ENCODE assay signal across 17 cellular contexts in the genomic region with DNA sequence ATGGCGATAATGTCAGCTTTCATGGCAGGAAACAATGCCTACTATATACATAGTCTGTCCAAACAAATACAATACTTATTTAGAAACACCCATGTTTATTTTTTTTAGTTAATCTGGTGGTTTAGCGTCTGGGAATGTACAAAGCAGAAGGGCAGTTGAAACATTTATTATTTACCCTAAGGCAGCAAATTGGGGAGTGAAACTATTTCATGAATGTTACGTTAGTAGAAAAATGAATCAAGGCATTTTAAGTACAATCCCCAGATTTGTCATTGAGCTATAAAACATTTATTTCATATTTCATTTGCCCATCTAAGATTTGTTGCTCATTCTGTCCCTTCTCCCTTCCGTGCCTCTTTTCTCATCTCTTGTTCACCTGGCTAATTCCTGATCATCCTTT.
"Had no signal": no experiment of that assay in that cellular context is flagged by ENCODE, and none has a peak within 500 bp of the region (broad histone marks: within the 10 kb centered on the region; RNA-seq: fewer than 3 reads in every experiment).

No MANE protein-coding gene starts in this region.

- H3K36me3 Mint-ChIP-seq: activated naive CD8-positive, alpha-beta T cell treated with anti-CD3 and anti-CD28 coated beads for 36 hours; natural killer cell had no signal

- H3K27me3 ChIP-seq: colonic mucosa, neutrophil, spleen, tibial nerve, uterus had no signal

- H3K36me3 ChIP-seq: colonic mucosa, uterus had no signal

- H3K9me3 ChIP-seq: colonic mucosa, neutrophil, spleen, tibial nerve, uterus had no signal

- ATAC-seq: activated CD8-positive, alpha-beta memory T cell treated with anti-CD3 and anti-CD28 coated beads, Interleukin-2, amount 10 ng/mL, durations not matched to agents 7 days and 5 days; esophagus mucosa; left cardiac atrium; natural killer cell had no signal

- DNase-seq: activated CD4-positive, alpha-beta memory T cell treated with anti-CD3 and anti-CD28 coated beads, Interleukin-2, amount 10 ng/mL, durations not matched to agents 7 days and 5 days; activated CD4-positive, alpha-beta T cell treated with anti-CD3 and anti-CD28 coated beads for 48 hours; activated CD4-positive, CD25-positive, alpha-beta regulatory T cell; activated CD8-positive, alpha-beta memory T cell treated with anti-CD3 and anti-CD28 coated beads, Interleukin-2, amount 10 ng/mL, durations not matched to agents 7 days and 5 days; activated naive CD8-positive, alpha-beta T cell treated with anti-CD3 and anti-CD28 coated beads for 36 hours; colonic mucosa; left cardiac atrium; natural killer cell; spleen; stimulated activated naive CD4-positive, alpha-beta T cell treated with Interleukin-2 at 50 U/mL for 16 hours; T-helper 1 cell; T-helper 9 cell; uterus had no signal

- H3K27me3 Mint-ChIP-seq: activated CD4-positive, alpha-beta memory T cell treated with anti-CD3 and anti-CD28 coated beads, Interleukin-2, amount 10 ng/mL, durations not matched to agents 7 days and 5 days; activated CD8-positive, alpha-beta memory T cell treated with anti-CD3 and anti-CD28 coated beads, Interleukin-2, amount 10 ng/mL, durations not matched to agents 7 days and 5 days; activated naive CD8-positive, alpha-beta T cell treated with anti-CD3 and anti-CD28 coated beads for 36 hours; central memory CD8-positive, alpha-beta T cell had no signal

- H3K9me3 Mint-ChIP-seq: activated CD4-positive, alpha-beta memory T cell treated with anti-CD3 and anti-CD28 coated beads, Interleukin-2, amount 10 ng/mL, durations not matched to agents 7 days and 5 days; activated naive CD8-positive, alpha-beta T cell treated with anti-CD3 and anti-CD28 coated beads for 36 hours; central memory CD8-positive, alpha-beta T cell; natural killer cell had no signal

- H3K4me3 ChIP-seq: colonic mucosa, spleen, tibial nerve, uterus had no signal

- H3K4me1 ChIP-seq: colonic mucosa, spleen, uterus had no signal

- H3K27ac Mint-ChIP-seq: activated CD4-positive, alpha-beta memory T cell treated with anti-CD3 and anti-CD28 coated beads, Interleukin-2, amount 10 ng/mL, durations not matched to agents 7 days and 5 days; activated CD8-positive, alpha-beta memory T cell treated with anti-CD3 and anti-CD28 coated beads, Interleukin-2, amount 10 ng/mL, durations not matched to agents 7 days and 5 days; activated naive CD8-positive, alpha-beta T cell treated with anti-CD3 and anti-CD28 coated beads for 36 hours; natural killer cell had no signal

- H3K27ac ChIP-seq: colonic mucosa, neutrophil, spleen, tibial nerve, uterus had no signal

- H3K4me3 Mint-ChIP-seq: activated CD4-positive, alpha-beta memory T cell treated with anti-CD3 and anti-CD28 coated beads, Interleukin-2, amount 10 ng/mL, durations not matched to agents 7 days and 5 days; activated CD8-positive, alpha-beta memory T cell treated with anti-CD3 and anti-CD28 coated beads, Interleukin-2, amount 10 ng/mL, durations not matched to agents 7 days and 5 days; activated naive CD8-positive, alpha-beta T cell treated with anti-CD3 and anti-CD28 coated beads for 36 hours; central memory CD8-positive, alpha-beta T cell; natural killer cell had no signal

- H3K4me1 Mint-ChIP-seq: activated CD4-positive, alpha-beta memory T cell treated with anti-CD3 and anti-CD28 coated beads, Interleukin-2, amount 10 ng/mL, durations not matched to agents 7 days and 5 days; activated naive CD8-positive, alpha-beta T cell treated with anti-CD3 and anti-CD28 coated beads for 36 hours; central memory CD8-positive, alpha-beta T cell; natural killer cell had no signal
